ENCODE assay signal across 19 cellular contexts in genomic region chr2:226087051-226087450, GRCh38.
"Had no signal": no experiment of that assay in that cellular context is flagged by ENCODE, and none has a peak within 500 bp of the region (broad histone marks: within the 10 kb centered on the region; RNA-seq: fewer than 3 reads in every experiment).

No MANE protein-coding gene starts in this region.

- DNase-seq: caudate nucleus; colonic mucosa; dermis blood vessel endothelial cell; foreskin melanocyte; heart right ventricle; hypothalamus; islet precursor cell; naive thymus-derived CD4-positive, alpha-beta T cell; nucleus accumbens; ovary; stimulated activated CD4-positive, alpha-beta T cell treated with anti-CD3 and anti-CD28 coated beads, Interleukin-2, amount 100 ng/mL, for 24 hours; stimulated activated CD4-positive, alpha-beta T cell treated with anti-CD3 and anti-CD28 coated beads, Interleukin-4, amount 100 ng/mL, for 4 hours; stimulated activated naive CD4-positive, alpha-beta T cell; upper lobe of left lung had no signal

- H3K27me3 ChIP-seq: colonic mucosa, heart right ventricle, ovary, suprapubic skin, thyroid gland, upper lobe of left lung, vagina had no signal

- H3K4me3 ChIP-seq: colonic mucosa, heart right ventricle, ovary, skin epidermis, suprapubic skin, thyroid gland, upper lobe of left lung, vagina had no signal

- H3K27ac ChIP-seq: colonic mucosa, heart right ventricle, ovary, skin epidermis, suprapubic skin, thyroid gland, upper lobe of left lung, vagina had no signal

- ATAC-seq: naive thymus-derived CD4-positive, alpha-beta T cell; sciatic nerve had no signal

- H3K9me3 ChIP-seq: colonic mucosa, ovary, suprapubic skin, thyroid gland, upper lobe of left lung, vagina had no signal

- H3K36me3 ChIP-seq: colonic mucosa, heart right ventricle, ovary, suprapubic skin, thyroid gland, upper lobe of left lung, vagina had no signal

- H3K4me1 ChIP-seq: colonic mucosa, heart right ventricle, suprapubic skin, thyroid gland, upper lobe of left lung, vagina had no signal
